Comparison of ENCODE assay signal across 30 cellular contexts in genomic region chr5:42035526-42035925, GRCh38.
"Had no signal": no experiment of that assay in that cellular context is flagged by ENCODE, and none has a peak within 500 bp of the region (broad histone marks: within the 10 kb centered on the region; RNA-seq: fewer than 3 reads in every experiment).

No MANE protein-coding gene starts in this region.

- H3K36me3 Mint-ChIP-seq: activated naive CD8-positive, alpha-beta T cell had no signal

- H3K36me3 ChIP-seq: brain microvascular endothelial cell, esophagus squamous epithelium, WERI-Rb-1 had no signal

- DNase-seq: activated B cell treated with CpG ODN at 0.5 μM for 24 hours; activated CD4-positive, alpha-beta T cell treated with anti-CD3 and anti-CD28 coated beads for 48 hours; activated CD4-positive, alpha-beta T cell treated with anti-CD3 and anti-CD28 coated beads, Interleukin-2, amount 50 U/mL, for 1 hour; activated CD4-positive, alpha-beta T cell treated with anti-CD3 and anti-CD28 coated beads, Interleukin-2, amount 50 U/mL, for 48 hours; activated CD8-positive, alpha-beta memory T cell treated with anti-CD3 and anti-CD28 coated beads for 24 hours; activated CD8-positive, alpha-beta T cell treated with anti-CD3 and anti-CD28 coated beads for 36 hours; activated effector memory CD4-positive, alpha-beta T cell treated with Interleukin-2 at 50 U/mL for 16 hours; activated gamma-delta T cell treated with Interleukin-2 at 50 U/mL for 16 hours; activated naive CD4-positive, alpha-beta T cell treated with anti-CD3 and anti-CD28 coated beads, Interleukin-2, amount 50 U/mL, for 16 hours; activated naive CD4-positive, alpha-beta T cell treated with Interleukin-2 at 50 U/mL for 16 hours; activated T-cell treated with anti-CD3 and anti-CD28 coated beads, Interleukin-2, amount 50 U/mL, for 4 hours; amniotic stem cell; anterior cingulate cortex; brain microvascular endothelial cell; cortex of kidney; dermis blood vessel endothelial cell; effector CD4-positive, alpha-beta T cell; effector memory CD8-positive, alpha-beta T cell; esophagus squamous epithelium; head of caudate nucleus; T-helper 1 cell; T-helper 17 cell; T1000; WERI-Rb-1 had no signal

- H3K4me1 ChIP-seq: esophagus squamous epithelium had no signal

- H3K9me3 ChIP-seq: esophagus squamous epithelium had no signal

- H3K4me1 Mint-ChIP-seq: activated B cell treated with CpG ODN at 0.5 μM for 24 hours; activated T-helper 17 cell treated with anti-CD3 and anti-CD28 coated beads, Interleukin-2, amount 50 U/mL, for 72 hours; central memory CD8-positive, alpha-beta T cell had no signal

- H3K4me3 ChIP-seq: esophagus squamous epithelium had no signal

- H3K27ac Mint-ChIP-seq: activated B cell treated with CpG ODN at 0.5 μM for 24 hours; activated CD8-positive, alpha-beta T cell treated with anti-CD3 and anti-CD28 coated beads for 36 hours; activated naive CD8-positive, alpha-beta T cell; activated T-helper 17 cell treated with anti-CD3 and anti-CD28 coated beads, Interleukin-2, amount 50 U/mL, for 72 hours; effector memory CD8-positive, alpha-beta T cell; T-helper 17 cell; T-helper 2 cell treated with Interferon-gamma antibody and Interleukin-4, amounts not matched to agents 5 μg/mL and 100 μg/mL, for 36 hours had no signal

- H3K4me3 Mint-ChIP-seq: activated B cell treated with CpG ODN at 0.5 μM for 24 hours; activated CD8-positive, alpha-beta T cell treated with anti-CD3 and anti-CD28 coated beads for 36 hours; activated naive CD8-positive, alpha-beta T cell; activated T-cell treated with anti-CD3 and anti-CD28 coated beads, Interleukin-2, amount 50 U/mL, for 4 hours; activated T-helper 17 cell treated with anti-CD3 and anti-CD28 coated beads, Interleukin-2, amount 50 U/mL, for 72 hours; central memory CD8-positive, alpha-beta T cell; effector memory CD8-positive, alpha-beta T cell; T-helper 17 cell; T-helper 2 cell treated with Interferon-gamma antibody and Interleukin-4, amounts not matched to agents 5 μg/mL and 100 μg/mL, for 36 hours had no signal

- H3K27ac ChIP-seq: brain microvascular endothelial cell, epithelial cell of prostate, esophagus squamous epithelium, WERI-Rb-1 had no signal

- H3K9me3 Mint-ChIP-seq: activated B cell treated with CpG ODN at 0.5 μM for 24 hours; activated CD8-positive, alpha-beta T cell treated with anti-CD3 and anti-CD28 coated beads for 36 hours; activated T-cell treated with anti-CD3 and anti-CD28 coated beads, Interleukin-2, amount 50 U/mL, for 4 hours; activated T-helper 17 cell treated with anti-CD3 and anti-CD28 coated beads, Interleukin-2, amount 50 U/mL, for 72 hours; central memory CD8-positive, alpha-beta T cell; effector memory CD8-positive, alpha-beta T cell; T-helper 2 cell treated with Interferon-gamma antibody and Interleukin-4, amounts not matched to agents 5 μg/mL and 100 μg/mL, for 36 hours had no signal

- H3K27me3 ChIP-seq: brain microvascular endothelial cell, esophagus squamous epithelium had no signal

- ATAC-seq: activated CD4-positive, CD25-positive, alpha-beta regulatory T cell treated with anti-CD3 and anti-CD28 coated beads, Interleukin-2, amount 50 U/mL, for 24 hours; activated CD8-positive, alpha-beta T cell treated with anti-CD3 and anti-CD28 coated beads for 36 hours; activated T-cell treated with anti-CD3 and anti-CD28 coated beads, Interleukin-2, amount 50 U/mL, for 4 hours; activated T-helper 17 cell treated with anti-CD3 and anti-CD28 coated beads, Interleukin-2, amount 50 U/mL, for 72 hours; effector memory CD8-positive, alpha-beta T cell; T-helper 17 cell had no signal
